7 cellular contexts compared by ENCODE assay signal in the genomic region with DNA sequence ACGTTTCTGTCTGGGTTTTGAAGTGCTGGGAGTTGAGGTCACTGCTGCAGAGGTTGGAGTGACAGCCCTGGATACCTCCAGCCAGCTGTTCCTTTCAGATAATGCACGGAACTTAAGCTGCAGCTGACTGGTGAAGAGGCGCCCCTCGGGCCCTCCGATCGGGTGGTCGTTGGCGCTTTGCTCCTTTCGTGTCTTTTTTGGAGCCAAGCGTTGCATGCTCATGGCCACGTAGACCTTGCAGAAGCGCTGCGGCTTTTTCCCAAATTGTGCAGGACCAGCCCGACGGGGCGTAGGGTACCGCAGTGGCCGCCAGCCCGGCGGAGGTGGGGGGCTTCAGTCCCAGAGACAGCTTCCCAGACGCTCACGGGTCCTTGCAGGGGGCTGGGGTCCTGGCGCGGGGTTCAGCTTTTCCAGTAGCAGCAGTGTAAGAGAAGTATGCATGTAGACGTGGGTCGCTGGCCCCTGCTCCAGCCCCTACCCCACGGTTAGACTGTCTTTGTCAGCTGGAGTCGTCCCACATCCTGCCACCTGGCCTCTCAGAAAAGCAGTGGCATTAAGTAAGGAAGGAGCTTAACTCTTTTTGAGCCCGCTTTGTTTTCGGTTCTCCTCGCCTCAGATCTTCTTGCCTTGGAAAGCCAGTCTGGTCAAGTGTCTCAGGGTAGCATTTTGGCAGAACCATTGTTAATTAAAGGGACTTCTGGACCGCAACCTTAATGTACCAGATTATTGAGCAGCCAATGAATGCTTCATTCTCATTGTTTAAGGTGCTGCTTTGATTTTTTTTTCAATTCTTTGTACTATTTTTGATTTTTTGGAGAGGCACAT. TPM values are rescaled to one million over a fixed set of nuclear protein-coding genes. Genes with fewer than 3 reads are reported as not detected.
DNase-seq lines count a peak whose midpoint lies in the region; ATAC-seq and TF ChIP-seq lines count a peak whose summit lies in the region.

No MANE protein-coding gene starts in this region.

- H3K4me1 ChIP-seq in liver (ENCODE audit: control insufficient read depth in 4 of 4, insufficient read depth in 4 of 4, low read length in 3 of 4): peaks cover 5 to 54% (median 22%) of the 10 kb centered on the region in 4 donors

- no peaks in the 10 kb centered on the region; the same call in 1 of the 2 replicates for H4K20me1 ChIP-seq in SU-DHL-6 (ENCODE audit: low read depth, low read length)

- peak overlapping the region; percentile 55 for H2AFZ ChIP-seq in SU-DHL-6 (ENCODE audit: low read depth, low read length, severe bottlenecking)

- no peak for TF ChIP-seq RAD21 in liver (IDR thresholded peaks at IDR 0.05)

- no peaks in the 10 kb centered on the region for H3K27me3 ChIP-seq in SU-DHL-6 (ENCODE audit: low read length)
- H3K27me3 ChIP-seq in liver (ENCODE audit: control insufficient read depth in 4 of 4, insufficient read depth in 4 of 4, low read length in 3 of 4): no peaks in the 10 kb centered on the region

- H3K36me3 ChIP-seq in SU-DHL-6 (ENCODE audit: low read length): peaks cover 1% of the 10 kb centered on the region; the same call in 1 of the 2 replicates
- H3K36me3 ChIP-seq in liver (ENCODE audit: control insufficient read depth in 4 of 4, insufficient read depth in 3 of 4, low read depth in 1 of 4, low read length in 3 of 4): peaks cover 0 to 5% (median 0%) of the 10 kb centered on the region in 4 donors

- WGBS in liver: 1% methylated on average over 32 of the region's 32 CpGs

- 0 out of 2 replicates have a peak, but pooled peaks cover 3% of the 10 kb centered on the region for H3F3A ChIP-seq in SU-DHL-6 (ENCODE audit: insufficient read depth)

- H3K4me3 ChIP-seq in SU-DHL-6 (ENCODE audit: insufficient read depth, low read length, poor library complexity, severe bottlenecking) (peak overlapping the region; percentile 58), coronary artery (peak overlapping the region; percentile 90), liver (ENCODE audit: low read depth in 1 of 3, low read length in 3 of 3) (peak overlapping the region; percentile 84 to 91 (median 89))

- no peak for TF ChIP-seq CTCF in SU-DHL-6 (IDR thresholded peaks at IDR 0.05; ENCODE audit: insufficient read depth, low read length, poor library complexity, severe bottlenecking)
- no peak for TF ChIP-seq CTCF in coronary artery (IDR thresholded peaks at IDR 0.05)
- TF ChIP-seq CTCF in liver (IDR thresholded peaks at IDR 0.05; ENCODE audit: low read depth, low read length, missing input control): no peak

- ATAC-seq in GM19023 (IDR thresholded peaks at IDR 0.05; ENCODE audit: unreplicated experiment): peak; percentile 7
- peak; percentile 13 for ATAC-seq in HG03175 (IDR thresholded peaks at IDR 0.05; ENCODE audit: unreplicated experiment)

- H3K9me3 ChIP-seq in SU-DHL-6 (ENCODE audit: insufficient read depth, low read length) (no peaks in the 10 kb centered on the region), liver (ENCODE audit: control insufficient read depth in 4 of 4, low read length in 3 of 4) (no peaks in the 10 kb centered on the region)

- peaks cover 24% of the 10 kb centered on the region for H3K79me2 ChIP-seq in SU-DHL-6 (ENCODE audit: insufficient read depth, low read length)

- DNase-seq in coronary artery (ENCODE audit: low spot score) (no peak), NCI-H2029 treated with DMSO at 0.1 percent for 48 hours (lab: John Stamatoyannopoulos, UW) (no peak)

- H3K4me2 ChIP-seq in SU-DHL-6 (ENCODE audit: low read depth, low read length, poor library complexity, severe bottlenecking): peak overlapping the region; percentile 81

- H3K27ac ChIP-seq in SU-DHL-6 (ENCODE audit: low read depth, low read length) (peak overlapping the region; percentile 65), coronary artery (peak overlapping the region; percentile 67 to 92), liver (ENCODE audit: low read depth in 1 of 2, low read length in 2 of 2) (peak overlapping the region; percentile 84 to 86), temporal lobe (ENCODE audit: low read depth, low read length) (peak overlapping the region; percentile 31)

- H3K9me2 ChIP-seq in SU-DHL-6 (replicated peaks; ENCODE audit: insufficient read depth, low read length): no peaks in the 10 kb centered on the region

- peak overlapping the region; percentile 69 for H3K9ac ChIP-seq in SU-DHL-6 (ENCODE audit: low read length)
- peak overlapping the region; percentile 72 to 90 for H3K9ac ChIP-seq in liver (ENCODE audit: low read depth in 1 of 2, low read length in 2 of 2)

TF ChIP-seq in liver, 16 proteins besides CTCF, POLR2A, EP300 and RAD21:
- TF ChIP-seq FOXA1 (IDR thresholded peaks at IDR 0.05): no peak
- TF ChIP-seq, protein P1, sequence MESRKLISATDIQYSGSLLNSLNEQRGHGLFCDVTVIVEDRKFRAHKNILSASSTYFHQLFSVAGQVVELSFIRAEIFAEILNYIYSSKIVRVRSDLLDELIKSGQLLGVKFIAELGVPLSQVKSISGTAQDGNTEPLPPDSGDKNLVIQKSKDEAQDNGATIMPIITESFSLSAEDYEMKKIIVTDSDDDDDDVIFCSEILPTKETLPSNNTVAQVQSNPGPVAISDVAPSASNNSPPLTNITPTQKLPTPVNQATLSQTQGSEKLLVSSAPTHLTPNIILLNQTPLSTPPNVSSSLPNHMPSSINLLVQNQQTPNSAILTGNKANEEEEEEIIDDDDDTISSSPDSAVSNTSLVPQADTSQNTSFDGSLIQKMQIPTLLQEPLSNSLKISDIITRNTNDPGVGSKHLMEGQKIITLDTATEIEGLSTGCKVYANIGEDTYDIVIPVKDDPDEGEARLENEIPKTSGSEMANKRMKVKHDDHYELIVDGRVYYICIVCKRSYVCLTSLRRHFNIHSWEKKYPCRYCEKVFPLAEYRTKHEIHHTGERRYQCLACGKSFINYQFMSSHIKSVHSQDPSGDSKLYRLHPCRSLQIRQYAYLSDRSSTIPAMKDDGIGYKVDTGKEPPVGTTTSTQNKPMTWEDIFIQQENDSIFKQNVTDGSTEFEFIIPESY (IDR thresholded peaks at IDR 0.05): no peak
- TF ChIP-seq SP1 (IDR thresholded peaks at IDR 0.05): no peak
- TF ChIP-seq RXRA (IDR thresholded peaks at IDR 0.05): no peak
- no peak for TF ChIP-seq JUND (IDR thresholded peaks at IDR 0.05)
- TF ChIP-seq HNF4A (conservative IDR thresholded peaks at IDR 0.05): no peak
- no peak for TF ChIP-seq FOXA2 (IDR thresholded peaks at IDR 0.05)
- TF ChIP-seq NR2F2 (IDR thresholded peaks at IDR 0.05): no peak

RNA-seq across cellular contexts. Expression of a gene that starts 0.8 kb away (rescaled TPM):
- total RNA-seq in liver: 1 to 10 TPM; 4.5 to 8.0 TPM
- 1 to 10 TPM; 5.4 to 7.9 TPM for polyA plus RNA-seq in liver
- total RNA-seq in temporal lobe: 1.7 TPM

Comparison
In these comparisons a context has a peak if more than half of its experiments do, and no peak if none do; other contexts are left out.
1. H3K27ac ChIP-seq: peak in every context shown above with its lines; median percentile 85 in liver; 80 in coronary artery; 65 in SU-DHL-6; 31 in temporal lobe.